In genomic region chr7:73593207-73594045, GRCh38 we compare ENCODE assay signal across 16 cellular contexts. TPM values are rescaled to one million over a fixed set of nuclear protein-coding genes. Genes with fewer than 3 reads are reported as not detected.
DNase-seq lines count a peak whose midpoint lies in the region; ATAC-seq and TF ChIP-seq lines count a peak whose summit lies in the region.
"Had no signal": no experiment of that assay in that cellular context is flagged by ENCODE, and none has a peak within 500 bp of the region (broad histone marks: within the 10 kb centered on the region; RNA-seq: fewer than 3 reads in every experiment).

No MANE protein-coding gene starts in this region.

- no peak overlapping the region for H3K14ac ChIP-seq in IMR-90 (replicated peaks; ENCODE audit: low read depth, low read length)

- CTCF ChIA-PET in IMR-90 (lab: Yijun Ruan, JAX), result no interaction called here

- POLR2A ChIA-PET in IMR-90 (lab: Charles Lee; ENCODE audit: unreplicated experiment), result no interaction called here

- H2BK20ac ChIP-seq in IMR-90 (ENCODE audit: low read depth, low read length), result no peak overlapping the region

- H2AFZ ChIP-seq in IMR-90 (replicated peaks; ENCODE audit: low read length, poor library complexity), result no peak overlapping the region
- H2AFZ ChIP-seq: GM23248 had no signal

- no peak overlapping the region for H3K4me2 ChIP-seq in IMR-90 (ENCODE audit: low read depth, low read length)

- ATAC-seq in IMR-90 (ENCODE audit: low read depth), result no peak
- ATAC-seq in psoas muscle, result peak in 3 of 4 donors; percentile 11 to 17 (median 16)
- no peak for ATAC-seq in GM21381 (IDR thresholded peaks at IDR 0.05; ENCODE audit: unreplicated experiment)
- ATAC-seq in HG02610 (IDR thresholded peaks at IDR 0.05; ENCODE audit: unreplicated experiment), result no peak

- no peak for TF ChIP-seq RAD21 in IMR-90 (IDR thresholded peaks at IDR 0.05; ENCODE audit: low read length)

- H3K36me3 ChIP-seq in GM06990 (ENCODE audit: control insufficient read depth, insufficient read depth, low read length) (no peaks in the 10 kb centered on the region), IMR-90 (ENCODE audit: control insufficient read depth, insufficient read depth, low read length) (no peaks in the 10 kb centered on the region), psoas muscle (ENCODE audit: insufficient read depth in 1 of 2, low read depth in 1 of 2) (peaks cover 0 to 16% of the 10 kb centered on the region in 2 donors)

- TF ChIP-seq POLR2A in IMR-90 (IDR thresholded peaks at IDR 0.05; ENCODE audit: low read depth, low read length), result no peak

- H3K9ac ChIP-seq in IMR-90 (ENCODE audit: low read depth, low read length), result no peak overlapping the region
- H3K9ac ChIP-seq: GM23248 had no signal

- 40% methylated on average over 3 of the region's 14 CpGs; no CpG with 5 or more reads in 1 of the 2 experiments for WGBS in IMR-90 (ENCODE audit: extremely low coverage in 2 of 2, insufficient read length in 1 of 2), 2 experiments
- 68 to 71% (median 68%) methylated on average over 14 of the region's 14 CpGs for WGBS in psoas muscle, 3 donors

- H3K27me3 ChIP-seq in GM06990 (replicated peaks; ENCODE audit: control insufficient read depth, insufficient read depth, low read length), result no peaks in the 10 kb centered on the region
- H3K27me3 ChIP-seq in IMR-90 (ENCODE audit: control insufficient read depth, insufficient read depth, low read length), result peaks cover 29% of the 10 kb centered on the region
- H3K27me3 ChIP-seq in psoas muscle (ENCODE audit: insufficient read depth in 3 of 3, low read length in 2 of 3), result peaks cover 0 to 3% (median 0%) of the 10 kb centered on the region in 3 donors

- H3K4me1 ChIP-seq in IMR-90 (ENCODE audit: control insufficient read depth, insufficient read depth, low read length) (no peaks in the 10 kb centered on the region), psoas muscle (no peaks in the 10 kb centered on the region)

- in situ Hi-C loops in IMR-90 (cut with MboI; ENCODE audit: low sequenced_read_pairs), result no loop called here

- no peak overlapping the region for H3K56ac ChIP-seq in IMR-90 (ENCODE audit: extremely low read depth, insufficient read depth, low read length)

- peak overlapping the region; percentile 16 for H2AK9ac ChIP-seq in IMR-90 (replicated peaks; ENCODE audit: low read depth, low read length, poor library complexity)

- H3K4me1 Mint-ChIP-seq in dendritic cell treated with granulocyte-macrophage colony-stimulating factor and Interleukin-4, amounts not matched to agents 40 ng/mL and 50 ng/mL, for 4 days (ENCODE audit: low read depth), result peaks cover 33% of the 10 kb centered on the region
- H3K4me1 Mint-ChIP-seq in T-helper 2 cell treated with Interferon-gamma antibody and Interleukin-4, amounts not matched to agents 5 μg/mL and 100 μg/mL, for 36 hours (ENCODE audit: low read depth), result no peaks in the 10 kb centered on the region

- TF ChIP-seq CTCF in GM06990 (IDR thresholded peaks at IDR 0.05; ENCODE audit: insufficient read depth, low read length, poor library complexity, severe bottlenecking) (peak; percentile 2), IMR-90 (conservative IDR thresholded peaks at IDR 0.05; ENCODE audit: low read depth, low read length) (no peak), psoas muscle (IDR thresholded peaks at IDR 0.05) (no peak)

- H3K79me1 ChIP-seq in IMR-90 (ENCODE audit: low read depth in 1 of 2, low read length in 2 of 2), result no peaks in the 10 kb centered on the region

- no peaks in the 10 kb centered on the region for H3K36me3 Mint-ChIP-seq in dendritic cell treated with granulocyte-macrophage colony-stimulating factor and Interleukin-4, amounts not matched to agents 40 ng/mL and 50 ng/mL, for 4 days (ENCODE audit: low read depth)
- no peaks in the 10 kb centered on the region for H3K36me3 Mint-ChIP-seq in T-helper 2 cell treated with Interferon-gamma antibody and Interleukin-4, amounts not matched to agents 5 μg/mL and 100 μg/mL, for 36 hours (ENCODE audit: low read depth)

- BruUV-seq in IMR-90 (replicated peaks; lab: Mats Ljungman, UMichigan), result no TSS peak

- no peak overlapping the region for H3K4ac ChIP-seq in IMR-90 (ENCODE audit: low read depth, low read length)

- no peak overlapping the region for H2BK5ac ChIP-seq in IMR-90 (ENCODE audit: low read depth, low read length, poor library complexity, severe bottlenecking)

- no peak overlapping the region for H4K5ac ChIP-seq in IMR-90 (ENCODE audit: low read depth, low read length)

- no peak overlapping the region for H3K4me3 Mint-ChIP-seq in dendritic cell treated with granulocyte-macrophage colony-stimulating factor and Interleukin-4, amounts not matched to agents 40 ng/mL and 50 ng/mL, for 4 days
- H3K4me3 Mint-ChIP-seq in T-helper 2 cell treated with Interferon-gamma antibody and Interleukin-4, amounts not matched to agents 5 μg/mL and 100 μg/mL, for 36 hours, result no peak overlapping the region

- intact Hi-C loops in IMR-90 (cut with micrococcal nuclease), result no loop called here
- intact Hi-C loops in dendritic cell treated with granulocyte-macrophage colony-stimulating factor and Interleukin-4, amounts not matched to agents 40 ng/mL and 50 ng/mL, for 4 days (cut with micrococcal nuclease), result no loop called here
- intact Hi-C loops in psoas muscle (cut with DNase I), result no loop called here

- peaks cover 55% of the 10 kb centered on the region for H3K27me3 Mint-ChIP-seq in dendritic cell treated with granulocyte-macrophage colony-stimulating factor and Interleukin-4, amounts not matched to agents 40 ng/mL and 50 ng/mL, for 4 days
- H3K27me3 Mint-ChIP-seq in T-helper 2 cell treated with Interferon-gamma antibody and Interleukin-4, amounts not matched to agents 5 μg/mL and 100 μg/mL, for 36 hours (ENCODE audit: low read depth), result peaks cover 7% of the 10 kb centered on the region

- H3K9me3 Mint-ChIP-seq in dendritic cell treated with granulocyte-macrophage colony-stimulating factor and Interleukin-4, amounts not matched to agents 40 ng/mL and 50 ng/mL, for 4 days, result no peaks in the 10 kb centered on the region
- H3K9me3 Mint-ChIP-seq in T-helper 2 cell treated with Interferon-gamma antibody and Interleukin-4, amounts not matched to agents 5 μg/mL and 100 μg/mL, for 36 hours, result no peaks in the 10 kb centered on the region

- H4K8ac ChIP-seq in IMR-90 (ENCODE audit: low read depth in 2 of 2, low read length in 2 of 2), result no peak overlapping the region

- H3K23ac ChIP-seq in IMR-90 (ENCODE audit: low read depth, low read length), result no peak overlapping the region

- H3K4me3 ChIP-seq in GM06990 (replicated peaks; ENCODE audit: low read depth, low read length) (no peak overlapping the region), IMR-90 (ENCODE audit: insufficient read depth, low read depth, low read length) (no peak overlapping the region), psoas muscle (no peak overlapping the region)
- H3K4me3 ChIP-seq: GM23248 had no signal

- peak overlapping the region; percentile 10 for H3K27ac Mint-ChIP-seq in dendritic cell treated with granulocyte-macrophage colony-stimulating factor and Interleukin-4, amounts not matched to agents 40 ng/mL and 50 ng/mL, for 4 days
- H3K27ac Mint-ChIP-seq in T-helper 2 cell treated with Interferon-gamma antibody and Interleukin-4, amounts not matched to agents 5 μg/mL and 100 μg/mL, for 36 hours, result no peak overlapping the region

- H2AK5ac ChIP-seq in IMR-90 (ENCODE audit: low read depth, low read length), result no peak overlapping the region

- DNase-seq in GM06990 (ENCODE audit: extremely low read depth, insufficient read length) (no peak), IMR-90 (no peak), psoas muscle (no peak)
- no peak for DNase-seq in T-helper 2 cell treated with Interferon-gamma antibody and Interleukin-4, amounts not matched to agents 5 μg/mL and 100 μg/mL, for 36 hours (ENCODE audit: low spot score)
- DNase-seq: DMS 273 treated with DMSO at 0.1 percent for 48 hours, GM23248, NCI-H1417, NCI-H187 treated with DMSO at 0.1 percent for 48 hours, NCI-H510A, NCI-H82, SHP77 had no signal

- no peaks in the 10 kb centered on the region for H4K20me1 ChIP-seq in IMR-90 (ENCODE audit: insufficient read depth, low read length)

- H2BK120ac ChIP-seq in IMR-90 (ENCODE audit: low read depth, low read length), result no peak overlapping the region

- no peak overlapping the region for H3K27ac ChIP-seq in IMR-90 (ENCODE audit: insufficient read depth, low read length)
- H3K27ac ChIP-seq in psoas muscle, result no peak overlapping the region
- H3K27ac ChIP-seq: C4-2B, GM23248, HL-60 had no signal

- H3K9me1 ChIP-seq in IMR-90 (ENCODE audit: insufficient read depth, low read length), result no peaks in the 10 kb centered on the region

- H3K9me3 ChIP-seq in IMR-90 (ENCODE audit: control insufficient read depth, insufficient read depth, low read length) (no peaks in the 10 kb centered on the region), psoas muscle (no peaks in the 10 kb centered on the region)

- dilution Hi-C loops in IMR-90 (cut with HindIII; ENCODE audit: low sequenced_read_pairs, unreplicated experiment), result no loop called here

- H2BK15ac ChIP-seq in IMR-90 (ENCODE audit: low read depth, low read length), result no peak overlapping the region

- H3K18ac ChIP-seq in IMR-90 (ENCODE audit: low read depth, low read length), result no peak overlapping the region

- no peak overlapping the region for H4K91ac ChIP-seq in IMR-90 (ENCODE audit: insufficient read depth, low read depth, low read length)

TF ChIP-seq in IMR-90, 13 proteins besides CTCF, POLR2A, EP300 and RAD21 (continues in another document):
- no peak for TF ChIP-seq MAFK (IDR thresholded peaks at IDR 0.05; ENCODE audit: low read depth, low read length)
- TF ChIP-seq RCOR1 (IDR thresholded peaks at IDR 0.05; ENCODE audit: insufficient replicate concordance, low read length), result no peak
- no peak for TF ChIP-seq RFX5 (IDR thresholded peaks at IDR 0.05; ENCODE audit: low read depth, low read length)

RNA-seq across cellular contexts. Expression of gene TBL2, which starts 15.0 kb away (rescaled TPM):
- total RNA-seq in IMR-90 (2012; rRNA removed) (81.7 and 94.1 TPM in 2 replicates), psoas muscle (10 to 100 TPM; 10.3 to 16.1 (median 11.8) TPM)
- polyA plus RNA-seq in IMR-90 (2012; rRNA removed) (61.8 and 72.6 TPM in 2 replicates), psoas muscle (10 to 100 TPM in 1 of 3 donors, 1 to 10 TPM in 2; 8.1 to 15.0 (median 9.6) TPM)
- 22.3 and 54.6 TPM in 2 replicates for polyA plus RNA-seq in IMR-90 (2012; cell fraction: cytosol; rRNA removed)
- 42.5 and 66.2 TPM in 2 replicates for polyA plus RNA-seq in IMR-90 (2012; cell fraction: nucleus; rRNA removed; ENCODE audit: low replicate concordance)

RNA-seq across cellular contexts. Expression of gene MLXIPL, which starts 30.9 kb away (rescaled TPM):
- total RNA-seq in IMR-90 (2012; rRNA removed) (not detected in 2 replicates), psoas muscle (10 to 100 TPM; 16.3 to 65.2 (median 27.6) TPM)
- polyA plus RNA-seq in IMR-90 (2012; rRNA removed) (not detected in 2 replicates), psoas muscle (10 to 100 TPM; 11.1 to 43.6 (median 14.1) TPM)
- not detected in 2 replicates for polyA plus RNA-seq in IMR-90 (2012; cell fraction: cytosol; rRNA removed)
- polyA plus RNA-seq in IMR-90 (2012; cell fraction: nucleus; rRNA removed; ENCODE audit: low replicate concordance), result 0.03 TPM in 1 of 2 replicates, not detected in the other
- total RNA-seq: GM23248 had no signal
- polyA plus RNA-seq: GM23248 had no signal

RNA-seq across cellular contexts. Expression of gene BCL7B, which starts 35.9 kb away (rescaled TPM):
- total RNA-seq in IMR-90 (2012; rRNA removed), result 6.1 and 7.2 TPM in 2 replicates
- 51.3 and 62.6 TPM in 2 replicates for polyA plus RNA-seq in IMR-90 (2012; rRNA removed)
- polyA plus RNA-seq in IMR-90 (2012; cell fraction: cytosol; rRNA removed), result 50.6 and 52.7 TPM in 2 replicates
- polyA plus RNA-seq in IMR-90 (2012; cell fraction: nucleus; rRNA removed; ENCODE audit: low replicate concordance), result 29.2 and 33.8 TPM in 2 replicates
- total RNA-seq in psoas muscle, result 10 to 100 TPM; 55.8 to 96.5 (median 88.1) TPM
- polyA plus RNA-seq in psoas muscle, result 100 to 1,000 TPM in 2 of 3 donors, 10 to 100 TPM in 1; 88.7 to 130 (median 105) TPM

Comparison
In these comparisons a context has a peak if more than half of its experiments do, and no peak if none do; other contexts are left out.
1. ATAC-seq: peak in psoas muscle (3 of 4); none in IMR-90 (single experiment), GM21381 (single experiment) and HG02610 (single experiment).
2. RNA of gene MLXIPL, which starts 30.9 kb away (total RNA-seq): 16.3 to 65.2 TPM in psoas muscle; not detected in IMR-90; every median in the first group is over 10 times any median in the second.